Comparison of ENCODE assay signal across 7 cellular contexts in genomic region chr5:124986170-124986569, GRCh38.
"Had no signal": no experiment of that assay in that cellular context is flagged by ENCODE, and none has a peak within 500 bp of the region (broad histone marks: within the 10 kb centered on the region; RNA-seq: fewer than 3 reads in every experiment).

No MANE protein-coding gene starts in this region.

- H3K27ac ChIP-seq: HL-60 had no signal

- H3K4me3 ChIP-seq: GM23338 had no signal

- H2AFZ ChIP-seq: GM23338 had no signal

- DNase-seq: H9, HCEC 1CT, HFFc6 had no signal

- H3K27ac Mint-ChIP-seq: GM23338, H9, HFFc6, IgD-negative memory B cell had no signal

- H3K4me2 ChIP-seq: GM23338 had no signal

- ATAC-seq: GM23338, HepG2 had no signal

- H3K4me3 Mint-ChIP-seq: GM23338, H9, HFFc6, IgD-negative memory B cell had no signal
